ENCODE assay signal across 8 cellular contexts in the genomic region with DNA sequence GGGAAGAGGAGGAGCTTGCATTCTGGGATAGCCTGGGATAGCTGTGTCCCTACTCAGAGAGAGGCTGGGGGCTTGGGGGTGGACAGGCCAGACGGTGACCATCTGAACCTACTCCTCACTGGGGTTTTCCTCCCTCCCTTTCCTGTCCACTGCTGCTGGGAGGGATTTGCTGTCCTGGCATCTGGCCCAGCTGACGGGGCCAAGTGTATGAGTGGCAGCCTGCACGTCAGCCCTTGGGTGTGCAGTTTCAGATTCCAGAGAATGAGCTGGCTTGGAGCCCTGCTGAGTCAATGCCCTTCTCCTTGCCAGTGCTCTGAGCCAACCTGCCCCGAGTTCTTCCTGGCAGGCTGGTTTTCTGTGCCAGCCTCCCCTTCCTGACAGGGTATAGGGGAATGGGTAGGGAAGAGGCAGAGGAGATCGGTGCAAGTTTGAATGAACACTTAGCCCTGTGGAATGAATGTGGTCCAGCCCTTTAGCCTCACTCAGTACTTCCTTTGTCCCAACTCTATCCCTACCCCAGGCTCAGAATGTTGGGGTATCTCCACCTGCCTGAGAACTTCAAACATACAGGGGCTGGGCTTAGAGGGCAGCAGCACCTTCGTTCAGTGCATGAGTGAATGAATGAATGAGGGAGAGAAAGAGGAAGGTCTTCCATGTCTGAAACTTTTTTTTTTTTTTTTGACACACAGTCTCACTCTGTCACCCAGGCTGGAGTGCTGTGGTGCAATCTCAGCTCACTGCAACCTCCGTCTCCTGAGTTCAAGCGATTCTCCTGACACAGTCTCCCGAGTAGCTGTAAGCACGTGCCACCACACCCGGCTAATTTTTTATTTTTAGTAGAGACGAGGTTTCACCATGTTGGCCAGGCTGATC. TPM values are rescaled to one million over a fixed set of nuclear protein-coding genes. Genes with fewer than 3 reads are reported as not detected.
A peak's percentile ranks its signal among the peaks of the same experiment; 100 is the strongest.
DNase-seq lines count a peak whose midpoint lies in the region; ATAC-seq lines count a peak whose summit lies in the region.

No MANE protein-coding gene starts in this region.

- POLR2A ChIA-PET in CD8-positive, alpha-beta memory T cell (lab: Charles Lee) = interaction anchor here (0.6 kb wide), 1 partner anchor 18 kb away, joined by 3 read pairs; no protein-coding TSS in a partner anchor

- peak overlapping the region; percentile 95 for H3K27ac ChIP-seq in muscle layer of duodenum (ENCODE audit: low read length)
- no peak overlapping the region for H3K27ac ChIP-seq in CD8-positive, alpha-beta memory T cell (ENCODE audit: low read depth, low read length)

- no peaks in the 10 kb centered on the region for H3K27me3 ChIP-seq in muscle layer of duodenum (ENCODE audit: low read depth, low read length)
- peaks cover 12% of the 10 kb centered on the region for H3K27me3 ChIP-seq in CD8-positive, alpha-beta memory T cell (ENCODE audit: insufficient read depth, low read length, poor library complexity, severe bottlenecking)

- peak overlapping the region in 1 of 2 donors; percentile 24 for H3K4me3 ChIP-seq in muscle layer of duodenum (ENCODE audit: low read depth in 1 of 2, low read length in 2 of 2)
- H3K4me3 ChIP-seq in CD8-positive, alpha-beta memory T cell (ENCODE audit: low read length) = no peak overlapping the region

- CTCF ChIA-PET in CD8-positive, alpha-beta memory T cell (lab: Charles Lee) = interaction anchor here (2.1 kb wide), 1 partner anchor 8 kb away, joined by 6 read pairs; no protein-coding TSS in a partner anchor

- peaks cover 0 to 2% (median 0%) of the 10 kb centered on the region in 5 donors for H3K9me3 Mint-ChIP-seq in CD8-positive, alpha-beta memory T cell

- H3K36me3 ChIP-seq in muscle layer of duodenum (ENCODE audit: control insufficient read depth in 1 of 2, insufficient read depth in 2 of 2, low read length in 2 of 2) = no peaks in the 10 kb centered on the region
- no peaks in the 10 kb centered on the region for H3K36me3 ChIP-seq in CD8-positive, alpha-beta memory T cell (ENCODE audit: insufficient read depth, low read length)

- no peaks in the 10 kb centered on the region for H3K9me3 ChIP-seq in muscle layer of duodenum (ENCODE audit: control insufficient read depth in 1 of 2, low read length in 2 of 2)
- no peaks in the 10 kb centered on the region for H3K9me3 ChIP-seq in CD8-positive, alpha-beta memory T cell (ENCODE audit: low read length)

- H3K36me3 Mint-ChIP-seq in CD8-positive, alpha-beta memory T cell = no peaks in the 10 kb centered on the region

- peak overlapping the region in 1 of 7 donors; percentile 24 for H3K4me3 Mint-ChIP-seq in CD8-positive, alpha-beta memory T cell

- peaks cover 9 to 18% of the 10 kb centered on the region in 2 donors for H3K4me1 ChIP-seq in muscle layer of duodenum (ENCODE audit: control insufficient read depth in 1 of 2, insufficient read depth in 2 of 2, low read length in 2 of 2)
- H3K4me1 ChIP-seq in CD8-positive, alpha-beta memory T cell (ENCODE audit: insufficient read depth, low read length) = peaks cover 5% of the 10 kb centered on the region

- peak; percentile 88 for ATAC-seq in esophagus mucosa
- no peak for ATAC-seq in HG02981 (IDR thresholded peaks at IDR 0.05; ENCODE audit: unreplicated experiment)
- no peak for ATAC-seq in GM21619 (IDR thresholded peaks at IDR 0.05; ENCODE audit: unreplicated experiment)

- peaks cover 26 to 38% of the 10 kb centered on the region in 2 donors for H3K27me3 Mint-ChIP-seq in CD8-positive, alpha-beta memory T cell

- no peak overlapping the region for H3K27ac Mint-ChIP-seq in CD8-positive, alpha-beta memory T cell

- peaks cover 4 to 15% (median 14%) of the 10 kb centered on the region in 3 donors for H3K4me1 Mint-ChIP-seq in CD8-positive, alpha-beta memory T cell

- in situ Hi-C loops in SK-MEL-5 (cut with HindIII; ENCODE audit: low pct_unique_long_range_greater_than_20kb, low sequenced_read_pairs) = no loop called here

- peak; percentile 96 for DNase-seq in AG08395 (ENCODE audit: low spot score)
- DNase-seq in HK-2 (ENCODE audit: unreplicated experiment) = peak; percentile 95
- peak; percentile 93 for DNase-seq in SK-MEL-5 (ENCODE audit: low read depth, low spot score)
- no peak for DNase-seq in CD8-positive, alpha-beta memory T cell

RNA-seq across cellular contexts. Expression of gene ANGPTL4, which starts 1.8 kb away (rescaled TPM):
- 0.45 TPM in 1 of 2 replicates, not detected in the other for total RNA-seq in SK-MEL-5 (2014; rRNA removed; shearing (Covaris generic))
- 1.2 TPM in 1 of 2 replicates, not detected in the other for polyA plus RNA-seq in SK-MEL-5 (2015; cell fraction: cytosol; rRNA removed)
- not detected in 2 replicates for polyA plus RNA-seq in SK-MEL-5 (2015; cell fraction: nucleus; rRNA removed)
- 55.4 TPM for total RNA-seq in esophagus mucosa
- not detected for total RNA-seq in CD8-positive, alpha-beta memory T cell
- 0.28 TPM for polyA plus RNA-seq in CD8-positive, alpha-beta memory T cell

RNA-seq across cellular contexts. Expression of gene KANK3, which starts 19.1 kb away (rescaled TPM):
- total RNA-seq in SK-MEL-5 (2014; rRNA removed; shearing (Covaris generic)) = 0.11 and 0.24 TPM in 2 replicates
- 0.49 and 0.71 TPM in 2 replicates for polyA plus RNA-seq in SK-MEL-5 (2015; cell fraction: cytosol; rRNA removed)
- polyA plus RNA-seq in SK-MEL-5 (2015; cell fraction: nucleus; rRNA removed) = 4.7 and 8.2 TPM in 2 replicates
- total RNA-seq in esophagus mucosa = 1.6 TPM
- total RNA-seq in CD8-positive, alpha-beta memory T cell = 1 to 10 TPM in 1 of 2 experiments, under 1 TPM in 1; 0.97 to 1.1 TPM
- 3.6 TPM for polyA plus RNA-seq in CD8-positive, alpha-beta memory T cell

RNA-seq across cellular contexts. Expression of gene RAB11B, which starts 28.0 kb away (rescaled TPM):
- total RNA-seq in SK-MEL-5 (2014; rRNA removed; shearing (Covaris generic)) = 5.5 and 6.4 TPM in 2 replicates
- polyA plus RNA-seq in SK-MEL-5 (2015; cell fraction: cytosol; rRNA removed) = 76.4 and 86.6 TPM in 2 replicates
- 48.9 and 55.4 TPM in 2 replicates for polyA plus RNA-seq in SK-MEL-5 (2015; cell fraction: nucleus; rRNA removed)
- 52.4 TPM for total RNA-seq in esophagus mucosa
- total RNA-seq in CD8-positive, alpha-beta memory T cell = 10 to 100 TPM; 61.7 to 69.7 TPM
- 87.4 TPM for polyA plus RNA-seq in CD8-positive, alpha-beta memory T cell

RNA-seq across cellular contexts. Expression of gene RPS28, which starts 40.9 kb away (rescaled TPM):
- total RNA-seq in SK-MEL-5 (2014; rRNA removed; shearing (Covaris generic)) = 786 and 875 TPM in 2 replicates
- polyA plus RNA-seq in SK-MEL-5 (2015; cell fraction: cytosol; rRNA removed) = 387 and 688 TPM in 2 replicates
- polyA plus RNA-seq in SK-MEL-5 (2015; cell fraction: nucleus; rRNA removed) = 57.4 and 98.7 TPM in 2 replicates
- total RNA-seq in esophagus mucosa = 1,802 TPM
- total RNA-seq in CD8-positive, alpha-beta memory T cell = 1,000 to 10,000 TPM; 2,153 to 2,200 TPM
- polyA plus RNA-seq in CD8-positive, alpha-beta memory T cell = 2,694 TPM

RNA-seq across cellular contexts. Expression of gene NDUFA7, which starts 41.0 kb away (rescaled TPM):
- 46.4 and 57.1 TPM in 2 replicates for total RNA-seq in SK-MEL-5 (2014; rRNA removed; shearing (Covaris generic))
- 49.3 and 90.3 TPM in 2 replicates for polyA plus RNA-seq in SK-MEL-5 (2015; cell fraction: cytosol; rRNA removed)
- polyA plus RNA-seq in SK-MEL-5 (2015; cell fraction: nucleus; rRNA removed) = 37.7 and 43.6 TPM in 2 replicates
- 52.2 TPM for total RNA-seq in esophagus mucosa
- total RNA-seq in CD8-positive, alpha-beta memory T cell = 10 to 100 TPM; 86.0 to 93.3 TPM
- 121 TPM for polyA plus RNA-seq in CD8-positive, alpha-beta memory T cell

Comparison
In these comparisons a context has a peak if more than half of its experiments do, and no peak if none do; other contexts are left out.
1. DNase-seq: peak in AG08395 (single experiment), HK-2 (single experiment) and SK-MEL-5 (single experiment); none in CD8-positive, alpha-beta memory T cell (0 of 5).
2. RNA of gene ANGPTL4, which starts 1.8 kb away (total RNA-seq): 55.4 TPM in esophagus mucosa (single experiment); not detected in CD8-positive, alpha-beta memory T cell and 0.45 TPM in SK-MEL-5; every median in the first group is over 10 times any median in the second.